Comparison of ENCODE assay signal across 9 cellular contexts in genomic region chr12:89960011-89960507, GRCh38.
DNase-seq lines count a peak whose midpoint lies in the region; ATAC-seq and TF ChIP-seq lines count a peak whose summit lies in the region.
"Had no signal": no experiment of that assay in that cellular context is flagged by ENCODE, and none has a peak within 500 bp of the region (broad histone marks: within the 10 kb centered on the region; RNA-seq: fewer than 3 reads in every experiment).

No MANE protein-coding gene starts in this region.

- DNase-seq in GM13976 (ENCODE audit: low spot score), result peak; percentile 45
- DNase-seq in iris pigment epithelial cell (ENCODE audit: low read depth), result peak; percentile 79
- no peak for DNase-seq in NCI-H1417 treated with DMSO at 0.1 percent for 48 hours (lab: John Stamatoyannopoulos, UW)
- no peak for DNase-seq in AG08395 (ENCODE audit: low spot score)
- no peak for DNase-seq in NCI-H2227 (lab: John Stamatoyannopoulos, UW; ENCODE audit: unreplicated experiment)
- DNase-seq in ACHN, result no peak
- DNase-seq: pancreas had no signal

- no peak for TF ChIP-seq CTCF in GM13976 (IDR thresholded peaks at IDR 0.05; ENCODE audit: borderline replicate concordance, control extremely low read depth, extremely low read depth, insufficient read depth, missing control alignments)

- ATAC-seq in GM21381 (IDR thresholded peaks at IDR 0.05; ENCODE audit: unreplicated experiment), result peak; percentile 86
- peak; percentile 94 for ATAC-seq in HG03520 (IDR thresholded peaks at IDR 0.05; ENCODE audit: unreplicated experiment)

- in situ Hi-C loops in GM13976 (cut with MboI; ENCODE audit: low sequenced_read_pairs, unreplicated experiment) (no loop called here), ACHN (cut with HindIII; ENCODE audit: low pct_ligation_motif_present, low pct_unique_long_range_greater_than_20kb, low sequenced_read_pairs) (no loop called here)

Comparison
In these comparisons a context has a peak if more than half of its experiments do, and no peak if none do; other contexts are left out.
1. DNase-seq: peak in GM13976 (single experiment) and iris pigment epithelial cell (single experiment); none in NCI-H1417 treated with DMSO at 0.1 percent for 48 hours (single experiment), AG08395 (single experiment), NCI-H2227 (single experiment) and ACHN (single experiment).